8 cellular contexts compared by ENCODE assay signal in the genomic region with DNA sequence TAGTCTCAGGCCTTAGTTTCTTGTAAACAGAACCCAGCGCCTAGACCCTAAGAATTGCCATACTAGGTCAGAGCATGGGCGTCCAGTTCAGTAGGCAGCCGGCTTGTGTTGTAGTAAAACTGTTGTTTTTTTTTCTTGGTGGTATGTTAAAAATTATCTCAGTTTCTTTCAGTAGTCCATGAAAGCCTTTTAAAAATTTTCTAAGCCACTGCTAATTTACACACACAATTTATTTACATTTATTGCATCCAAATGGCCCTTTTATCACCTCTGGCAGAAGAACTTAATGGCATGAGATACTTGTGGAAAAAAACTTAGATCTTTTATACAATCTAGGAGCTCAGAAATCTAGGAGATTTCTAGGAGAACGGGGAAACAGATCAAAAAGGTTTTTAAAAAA. TPM values are rescaled to one million over a fixed set of nuclear protein-coding genes. Genes with fewer than 3 reads are reported as not detected.
A peak's percentile ranks its signal among the peaks of the same experiment; 100 is the strongest.
DNase-seq lines count a peak whose midpoint lies in the region; ATAC-seq and TF ChIP-seq lines count a peak whose summit lies in the region.

No MANE protein-coding gene starts in this region.

- H3K9me3 ChIP-seq in MG63 = no peaks in the 10 kb centered on the region; the same call in 1 of the 2 replicates
- H3K9me3 ChIP-seq in naive thymus-derived CD4-positive, alpha-beta T cell (ENCODE audit: control insufficient read depth in 2 of 3, low read length in 3 of 3) = no peaks in the 10 kb centered on the region

- peaks cover 0 to 3% (median 0%) of the 10 kb centered on the region in 5 donors for H3K36me3 Mint-ChIP-seq in naive thymus-derived CD4-positive, alpha-beta T cell

- CTCF ChIA-PET in naive thymus-derived CD4-positive, alpha-beta T cell (lab: Charles Lee) = no interaction called here

- H3K9me3 Mint-ChIP-seq in naive thymus-derived CD4-positive, alpha-beta T cell = peaks cover 0 to 10% (median 4%) of the 10 kb centered on the region in 11 donors

- no peak for ATAC-seq in naive thymus-derived CD4-positive, alpha-beta T cell
- no peak for ATAC-seq in esophagus mucosa
- no peak for ATAC-seq in HG03469 (IDR thresholded peaks at IDR 0.05; ENCODE audit: unreplicated experiment)

- intact Hi-C loops in dorsolateral prefrontal cortex (cut with DNase I) = loop anchor here (5.0 to 10.0 kb wide), 2 partner anchors 75 to 78 kb away; no protein-coding TSS in a partner anchor
- intact Hi-C loops in naive thymus-derived CD4-positive, alpha-beta T cell (cut with micrococcal nuclease) = loop anchor here (5.0 to 10.0 kb wide), 3 partner anchors 225 to 1482 kb away; a partner anchor contains a TSS

- H3K27me3 ChIP-seq in MG63 = no peaks in the 10 kb centered on the region
- H3K27me3 ChIP-seq in dorsolateral prefrontal cortex = no peaks in the 10 kb centered on the region
- H3K27me3 ChIP-seq in naive thymus-derived CD4-positive, alpha-beta T cell (ENCODE audit: control insufficient read depth in 2 of 2, insufficient read depth in 2 of 2, low read length in 2 of 2) = no peaks in the 10 kb centered on the region

- H3K4me1 ChIP-seq in naive thymus-derived CD4-positive, alpha-beta T cell (ENCODE audit: control insufficient read depth in 2 of 2, insufficient read depth in 2 of 2, low read length in 2 of 2) = peaks cover 5 to 7% of the 10 kb centered on the region in 2 donors

- no peak overlapping the region for H3K27ac Mint-ChIP-seq in naive thymus-derived CD4-positive, alpha-beta T cell

- peaks cover 9 to 19% (median 12%) of the 10 kb centered on the region in 7 donors for H3K4me1 Mint-ChIP-seq in naive thymus-derived CD4-positive, alpha-beta T cell

- TF ChIP-seq CTCF in AG09309 (IDR thresholded peaks at IDR 0.05; ENCODE audit: control insufficient read depth, insufficient read depth, low read depth, low read length, missing control alignments) (no peak), dorsolateral prefrontal cortex (IDR thresholded peaks at IDR 0.05 in 54 of 56, conservative IDR thresholded peaks at IDR 0.05 in 2 of 56; ENCODE audit: low read depth in 1 of 56, partially characterized antibody in 56 of 56) (no peak)

- H3K4me3 Mint-ChIP-seq in naive thymus-derived CD4-positive, alpha-beta T cell = peak overlapping the region; percentile 68 to 85 (median 80)

- POLR2A ChIA-PET in naive thymus-derived CD4-positive, alpha-beta T cell (lab: Charles Lee) = no interaction called here

- H3K4me3 ChIP-seq in AG09309 (ENCODE audit: control insufficient read depth, low read depth, low read length) (peak overlapping the region; percentile 78), MG63 (peak overlapping the region; percentile 84), dorsolateral prefrontal cortex (peak overlapping the region in 58 of 59 donors; percentile 66 to 94 (median 86))
- H3K4me3 ChIP-seq in naive thymus-derived CD4-positive, alpha-beta T cell (ENCODE audit: low read length) = no peak overlapping the region

- peaks cover 30 to 49% (median 41%) of the 10 kb centered on the region in 5 donors for H3K27me3 Mint-ChIP-seq in naive thymus-derived CD4-positive, alpha-beta T cell

- no peak for DNase-seq in AG09309 (ENCODE audit: low read depth)
- no peak for DNase-seq in MG63
- no peak for DNase-seq in dorsolateral prefrontal cortex
- DNase-seq in naive thymus-derived CD4-positive, alpha-beta T cell = no peak
- DNase-seq in DMS153 treated with DMSO at 0.1 percent for 48 hours (lab: John Stamatoyannopoulos, UW; ENCODE audit: unreplicated experiment) = no peak
- DNase-seq in C1 segment of cervical spinal cord (lab: John Stamatoyannopoulos, UW) = no peak

- peak overlapping the region in 30 of 59 donors; percentile 0 to 95 (median 88) for H3K27ac ChIP-seq in dorsolateral prefrontal cortex
- no peak overlapping the region for H3K27ac ChIP-seq in naive thymus-derived CD4-positive, alpha-beta T cell (ENCODE audit: low read depth, low read length)

- H3K36me3 ChIP-seq in MG63 = peaks cover 8% of the 10 kb centered on the region; the same call in 1 of the 2 replicates
- no peaks in the 10 kb centered on the region for H3K36me3 ChIP-seq in naive thymus-derived CD4-positive, alpha-beta T cell (ENCODE audit: control insufficient read depth in 2 of 3, insufficient read depth in 3 of 3, low read length in 3 of 3)

RNA-seq across cellular contexts. Expression of a gene that starts 1.3 kb away (rescaled TPM):
- total RNA-seq in MG63 (2014; rRNA removed; shearing (Covaris generic); ENCODE audit: low replicate concordance) = 10.3 and 11.3 TPM in 2 replicates
- total RNA-seq in dorsolateral prefrontal cortex = 10 to 100 TPM in 110 of 120 experiments, 1 to 10 TPM in 10; 7.2 to 32.1 (median 14.4) TPM
- under 1 TPM in 4 of 5 experiments, not detected in 1; 0.13 to 0.89 (median 0.59) TPM for total RNA-seq in naive thymus-derived CD4-positive, alpha-beta T cell
- polyA plus RNA-seq in naive thymus-derived CD4-positive, alpha-beta T cell = under 1 TPM; 0.20 to 0.25 TPM
- total RNA-seq in esophagus mucosa = 11.4 TPM
